ENCODE assay signal across 32 cellular contexts in the genomic region with DNA sequence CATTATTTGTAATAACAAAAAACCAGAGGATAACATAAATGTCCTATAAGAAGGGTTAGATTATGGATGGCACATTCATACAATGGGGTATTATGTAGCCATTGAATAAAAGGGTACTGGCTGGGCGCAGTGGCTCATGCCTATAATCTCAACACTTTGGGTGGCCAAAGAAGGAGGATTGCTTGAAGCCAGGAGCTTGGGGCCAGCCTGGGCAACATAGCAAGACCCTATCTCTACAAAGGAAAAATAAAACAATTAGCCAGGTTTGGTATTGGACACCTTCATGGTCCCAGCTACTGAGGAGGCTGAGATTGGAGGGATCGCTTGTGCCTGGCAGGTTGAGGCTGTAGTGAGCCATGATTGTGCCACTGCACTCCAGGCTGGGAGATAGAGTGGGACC.
"Had no signal": no experiment of that assay in that cellular context is flagged by ENCODE, and none has a peak within 500 bp of the region (broad histone marks: within the 10 kb centered on the region; RNA-seq: fewer than 3 reads in every experiment).

No MANE protein-coding gene starts in this region.

- FAIRE-seq: colon, endometrium, endothelial cell of umbilical vein had no signal

- H3K27ac ChIP-seq: adrenal gland, body of pancreas, epithelial cell of prostate, esophagus squamous epithelium, gastroesophageal sphincter, heart right ventricle had no signal

- H3K4me1 ChIP-seq: body of pancreas, esophagus squamous epithelium had no signal

- H3K9me3 Mint-ChIP-seq: activated CD4-positive, alpha-beta memory T cell treated with anti-CD3 and anti-CD28 coated beads, Interleukin-2, amount 10 ng/mL, durations not matched to agents 7 days and 5 days; activated CD4-positive, alpha-beta T cell treated with anti-CD3 and anti-CD28 coated beads, Interleukin-2, amount 10 ng/mL, durations not matched to agents 7 days and 5 days; activated naive CD4-positive, alpha-beta T cell treated with anti-CD3 and anti-CD28 coated beads, Interleukin-2, amount 10 ng/mL, durations not matched to agents 7 days and 5 days; activated naive CD4-positive, alpha-beta T cell treated with anti-CD3 and anti-CD28 coated beads, Interleukin-2, amount 50 U/mL, for 72 hours; activated T-cell treated with anti-CD3 and anti-CD28 coated beads, Interleukin-2, amount 50 U/mL, for 24 hours; activated T-cell treated with anti-CD3 and anti-CD28 coated beads, Interleukin-2, amount 50 U/mL, for 72 hours; T-cell; T-helper 1 cell treated with Interleukin-12 subunit alpha and Interleukin-12 subunit beta and Interleukin-4 antibody, amounts not matched to agents 30 μg/mL and 1 μg/mL, for 36 hours; T-helper 2 cell treated with Interferon-gamma antibody and Interleukin-4, amounts not matched to agents 5 μg/mL and 100 μg/mL, for 36 hours had no signal

- ATAC-seq: activated naive CD4-positive, alpha-beta T cell treated with anti-CD3 and anti-CD28 coated beads, Interleukin-2, amount 50 U/mL, for 72 hours; activated T-cell treated with anti-CD3 and anti-CD28 coated beads, Interleukin-2, amount 50 U/mL, for 72 hours; body of pancreas; gastroesophageal sphincter; heart right ventricle; T-cell had no signal

- H3K4me3 Mint-ChIP-seq: activated CD4-positive, alpha-beta memory T cell treated with anti-CD3 and anti-CD28 coated beads, Interleukin-2, amount 10 ng/mL, durations not matched to agents 7 days and 5 days; activated CD4-positive, alpha-beta T cell treated with anti-CD3 and anti-CD28 coated beads, Interleukin-2, amount 10 ng/mL, durations not matched to agents 7 days and 5 days; activated naive CD4-positive, alpha-beta T cell treated with anti-CD3 and anti-CD28 coated beads, Interleukin-2, amount 10 ng/mL, durations not matched to agents 7 days and 5 days; activated T-cell treated with anti-CD3 and anti-CD28 coated beads, Interleukin-2, amount 50 U/mL, for 24 hours; activated T-cell treated with anti-CD3 and anti-CD28 coated beads, Interleukin-2, amount 50 U/mL, for 72 hours; T-cell; T-helper 1 cell treated with Interleukin-12 subunit alpha and Interleukin-12 subunit beta and Interleukin-4 antibody, amounts not matched to agents 30 μg/mL and 1 μg/mL, for 36 hours; T-helper 2 cell treated with Interferon-gamma antibody and Interleukin-4, amounts not matched to agents 5 μg/mL and 100 μg/mL, for 36 hours had no signal

- H3K9me3 ChIP-seq: adrenal gland, body of pancreas, esophagus squamous epithelium, gastroesophageal sphincter, heart right ventricle had no signal

- H3K4me3 ChIP-seq: adrenal gland, body of pancreas, esophagus squamous epithelium, gastroesophageal sphincter, heart right ventricle had no signal

- DNase-seq: activated CD4-positive, alpha-beta memory T cell treated with anti-CD3 and anti-CD28 coated beads, Interleukin-2, amount 10 ng/mL, durations not matched to agents 7 days and 5 days; activated CD4-positive, alpha-beta T cell treated with anti-CD3 and anti-CD28 coated beads for 1 hour; activated CD4-positive, alpha-beta T cell treated with anti-CD3 and anti-CD28 coated beads for 4 hours; activated CD4-positive, alpha-beta T cell treated with anti-CD3 and anti-CD28 coated beads, Interleukin-2, amount 10 ng/mL, durations not matched to agents 7 days and 5 days; activated CD4-positive, alpha-beta T cell treated with anti-CD3 and anti-CD28 coated beads, Interleukin-2, amount 50 U/mL, for 4 hours; activated CD8-positive, alpha-beta memory T cell treated with anti-CD3 and anti-CD28 coated beads, Interleukin-2, amount 50 U/mL, for 48 hours; activated gamma-delta T cell; activated naive CD4-positive, alpha-beta T cell; activated naive CD4-positive, alpha-beta T cell treated with anti-CD3 and anti-CD28 coated beads, Interleukin-2, amount 10 ng/mL, durations not matched to agents 7 days and 5 days; activated T-cell treated with anti-CD3 and anti-CD28 coated beads for 4 hours; activated T-cell treated with anti-CD3 and anti-CD28 coated beads, Interleukin-2, amount 50 U/mL, for 24 hours; activated T-cell treated with anti-CD3 and anti-CD28 coated beads, Interleukin-2, amount 50 U/mL, for 72 hours; adrenal gland; amygdala; aorta; body of pancreas; caudate nucleus; cortex of kidney; effector CD8-positive, alpha-beta T cell; esophagus squamous epithelium; foreskin melanocyte; heart right ventricle; T-cell; T1000 had no signal

- H3K27ac Mint-ChIP-seq: activated CD4-positive, alpha-beta memory T cell treated with anti-CD3 and anti-CD28 coated beads, Interleukin-2, amount 10 ng/mL, durations not matched to agents 7 days and 5 days; activated CD4-positive, alpha-beta T cell treated with anti-CD3 and anti-CD28 coated beads, Interleukin-2, amount 10 ng/mL, durations not matched to agents 7 days and 5 days; activated naive CD4-positive, alpha-beta T cell treated with anti-CD3 and anti-CD28 coated beads, Interleukin-2, amount 10 ng/mL, durations not matched to agents 7 days and 5 days; activated T-cell treated with anti-CD3 and anti-CD28 coated beads, Interleukin-2, amount 50 U/mL, for 24 hours; activated T-cell treated with anti-CD3 and anti-CD28 coated beads, Interleukin-2, amount 50 U/mL, for 72 hours; T-cell; T-helper 1 cell treated with Interleukin-12 subunit alpha and Interleukin-12 subunit beta and Interleukin-4 antibody, amounts not matched to agents 30 μg/mL and 1 μg/mL, for 36 hours; T-helper 2 cell treated with Interferon-gamma antibody and Interleukin-4, amounts not matched to agents 5 μg/mL and 100 μg/mL, for 36 hours had no signal

- H3K27me3 ChIP-seq: adrenal gland, body of pancreas, esophagus squamous epithelium, gastroesophageal sphincter, heart right ventricle had no signal

- H3K27me3 Mint-ChIP-seq: activated CD4-positive, alpha-beta memory T cell treated with anti-CD3 and anti-CD28 coated beads, Interleukin-2, amount 10 ng/mL, durations not matched to agents 7 days and 5 days; activated CD4-positive, alpha-beta T cell treated with anti-CD3 and anti-CD28 coated beads, Interleukin-2, amount 10 ng/mL, durations not matched to agents 7 days and 5 days; activated naive CD4-positive, alpha-beta T cell treated with anti-CD3 and anti-CD28 coated beads, Interleukin-2, amount 10 ng/mL, durations not matched to agents 7 days and 5 days; activated T-cell treated with anti-CD3 and anti-CD28 coated beads, Interleukin-2, amount 50 U/mL, for 24 hours; T-cell had no signal

- H3K36me3 ChIP-seq: adrenal gland, esophagus squamous epithelium had no signal
